In the genomic region with DNA sequence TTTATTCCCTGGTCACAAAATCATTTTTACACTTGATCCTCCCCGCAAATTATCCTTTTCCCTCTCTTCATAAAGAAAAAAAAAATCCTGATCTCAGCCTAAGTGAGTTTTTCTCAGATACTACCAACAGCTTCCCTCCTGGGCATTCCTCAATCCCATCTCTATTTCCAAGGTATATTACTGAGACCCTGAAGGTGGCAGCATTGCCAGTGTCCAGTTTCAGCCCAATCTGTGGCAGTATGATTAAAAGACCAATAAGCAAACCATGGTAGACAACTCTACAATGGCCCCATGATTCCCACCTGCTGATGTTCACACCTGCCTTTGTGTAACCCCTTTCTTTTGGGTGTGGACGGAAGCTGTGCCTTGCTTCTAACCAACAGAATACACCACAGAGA, we compare ENCODE assay signal across 23 cellular contexts. TPM values are rescaled to one million over a fixed set of nuclear protein-coding genes. Genes with fewer than 3 reads are reported as not detected.
DNase-seq lines count a peak whose midpoint lies in the region; ATAC-seq and TF ChIP-seq lines count a peak whose summit lies in the region.
"Had no signal": no experiment of that assay in that cellular context is flagged by ENCODE, and none has a peak within 500 bp of the region (broad histone marks: within the 10 kb centered on the region; RNA-seq: fewer than 3 reads in every experiment).

No MANE protein-coding gene starts in this region.

- H3K36me3 ChIP-seq in BE2C: no peaks in the 10 kb centered on the region

- no peak overlapping the region for H3K4me3 ChIP-seq in BE2C (ENCODE audit: low read depth, low read length)
- H3K4me3 ChIP-seq: coronary artery, hepatocyte had no signal

- ATAC-seq in activated T-helper 17 cell treated with anti-CD3 and anti-CD28 coated beads, Interleukin-2, amount 50 U/mL, for 72 hours (replicated peaks): no peak
- no peak for ATAC-seq in HG02970 (IDR thresholded peaks at IDR 0.05; ENCODE audit: low FRiP score, unreplicated experiment)
- ATAC-seq: CD8-positive, alpha-beta T cell; left cardiac atrium had no signal

- DNase-seq in COR-L47 (lab: John Stamatoyannopoulos, UW) (peak; percentile 30), NCI-H2081 (lab: John Stamatoyannopoulos, UW) (peak; percentile 40 to 84), BE2C (no peak)
- DNase-seq in activated CD4-positive, CD25-positive, alpha-beta regulatory T cell treated with anti-CD3 and anti-CD28 coated beads, Interleukin-2, amount 50 U/mL, for 72 hours: no peak
- no peak for DNase-seq in activated CD4-positive, alpha-beta T cell treated with anti-CD3 and anti-CD28 coated beads for 1 hour
- DNase-seq: activated CD4-positive, alpha-beta T cell treated with anti-CD3 and anti-CD28 coated beads, Interleukin-2, amount 50 U/mL, for 48 hours; activated CD4-positive, CD25-positive, alpha-beta regulatory T cell; activated naive CD4-positive, alpha-beta T cell treated with anti-CD3 and anti-CD28 coated beads, Interleukin-2, amount 50 U/mL, for 16 hours; CD8-positive, alpha-beta T cell; effector memory CD4-positive, alpha-beta T cell; H7; left cardiac atrium; SHP77 treated with DMSO at 0.1 percent for 48 hours; stimulated activated naive CD4-positive, alpha-beta T cell; T1000 had no signal

- H3K27me3 Mint-ChIP-seq in activated T-helper 17 cell treated with anti-CD3 and anti-CD28 coated beads, Interleukin-2, amount 50 U/mL, for 72 hours: no peaks in the 10 kb centered on the region
- H3K27me3 Mint-ChIP-seq in nephron (ENCODE audit: low read depth): no peaks in the 10 kb centered on the region
- H3K27me3 Mint-ChIP-seq: progenitor cell of endocrine pancreas had no signal

- H3K36me3 Mint-ChIP-seq in activated T-helper 17 cell treated with anti-CD3 and anti-CD28 coated beads, Interleukin-2, amount 50 U/mL, for 72 hours (ENCODE audit: low read depth): peaks cover 98% of the 10 kb centered on the region
- H3K36me3 Mint-ChIP-seq in nephron (ENCODE audit: low read depth): peaks cover 54% of the 10 kb centered on the region

- no peaks in the 10 kb centered on the region for H3K27me3 ChIP-seq in BE2C
- H3K27me3 ChIP-seq: hepatocyte, neutrophil had no signal

- TF ChIP-seq CTCF in nephron (IDR thresholded peaks at IDR 0.05; ENCODE audit: unreplicated experiment in 3 of 3): no peak
- no peak for TF ChIP-seq CTCF in BE2C (IDR thresholded peaks at IDR 0.05; ENCODE audit: low read depth, low read length)

- H3K9me3 ChIP-seq in BE2C: no peaks in the 10 kb centered on the region
- H3K9me3 ChIP-seq: neutrophil had no signal

- H3K9me3 Mint-ChIP-seq in activated T-helper 17 cell treated with anti-CD3 and anti-CD28 coated beads, Interleukin-2, amount 50 U/mL, for 72 hours: no peaks in the 10 kb centered on the region
- no peaks in the 10 kb centered on the region for H3K9me3 Mint-ChIP-seq in nephron
- H3K9me3 Mint-ChIP-seq: activated T-helper 1 cell treated with anti-CD3 and anti-CD28 coated beads, Interleukin-12 subunit alpha, Interleukin-12 subunit beta, Interleukin-2, Interleukin-4 antibody, amounts not matched to agents 30 ng/mL and 10 ng/mL and 1 ng/mL, durations not matched to agents 14 hours and 24 hours and 36 hours; CD8-positive, alpha-beta T cell had no signal

- H3K27ac Mint-ChIP-seq in activated T-helper 17 cell treated with anti-CD3 and anti-CD28 coated beads, Interleukin-2, amount 50 U/mL, for 72 hours: peak overlapping the region; percentile 45
- H3K27ac Mint-ChIP-seq in nephron: peak overlapping the region; percentile 62 to 92 (median 91)
- H3K27ac Mint-ChIP-seq: activated T-helper 1 cell treated with anti-CD3 and anti-CD28 coated beads, Interleukin-12 subunit alpha, Interleukin-12 subunit beta, Interleukin-2, Interleukin-4 antibody, amounts not matched to agents 30 ng/mL and 10 ng/mL and 1 ng/mL, durations not matched to agents 14 hours and 24 hours and 36 hours; CD8-positive, alpha-beta T cell had no signal

- H3K4me1 ChIP-seq in BE2C: no peaks in the 10 kb centered on the region

- no peaks in the 10 kb centered on the region for H3K4me1 Mint-ChIP-seq in activated T-helper 17 cell treated with anti-CD3 and anti-CD28 coated beads, Interleukin-2, amount 50 U/mL, for 72 hours
- peaks cover 18% of the 10 kb centered on the region for H3K4me1 Mint-ChIP-seq in nephron

- H3K4me3 Mint-ChIP-seq in activated T-helper 17 cell treated with anti-CD3 and anti-CD28 coated beads, Interleukin-2, amount 50 U/mL, for 72 hours: no peak overlapping the region
- no peak overlapping the region for H3K4me3 Mint-ChIP-seq in nephron
- H3K4me3 Mint-ChIP-seq: activated T-helper 1 cell treated with anti-CD3 and anti-CD28 coated beads, Interleukin-12 subunit alpha, Interleukin-12 subunit beta, Interleukin-2, Interleukin-4 antibody, amounts not matched to agents 30 ng/mL and 10 ng/mL and 1 ng/mL, durations not matched to agents 14 hours and 24 hours and 36 hours; CD8-positive, alpha-beta T cell had no signal

RNA-seq across cellular contexts. Expression of a gene that starts 45.1 kb away (rescaled TPM):
- total RNA-seq in activated T-helper 17 cell treated with anti-CD3 and anti-CD28 coated beads, Interleukin-2, amount 50 U/mL, for 72 hours: 10 to 100 TPM; 30.6 to 43.6 TPM
- polyA plus RNA-seq in BE2C (2012; ENCODE audit: insufficient read depth, insufficient read length, low read depth): 4.5 TPM

Comparison
In these comparisons a context has a peak if more than half of its experiments do, and no peak if none do; other contexts are left out.
1. DNase-seq: peak in COR-L47 (single experiment) and NCI-H2081 (2 of 2); none in BE2C (single experiment), activated CD4-positive, CD25-positive, alpha-beta regulatory T cell treated with anti-CD3 and anti-CD28 coated beads, Interleukin-2, amount 50 U/mL, for 72 hours (single experiment) and activated CD4-positive, alpha-beta T cell treated with anti-CD3 and anti-CD28 coated beads for 1 hour (single experiment).